ENCODE assay signal across 8 cellular contexts in genomic region chr9:134449180-134449916, GRCh38.
DNase-seq lines count a peak whose midpoint lies in the region; ATAC-seq and TF ChIP-seq lines count a peak whose summit lies in the region.

No MANE protein-coding gene starts in this region.

- no peak overlapping the region for H3K4me3 ChIP-seq in GM12864 (ENCODE audit: low read depth, low read length)
- no peak overlapping the region for H3K4me3 ChIP-seq in brain microvascular endothelial cell (ENCODE audit: low read depth, low read length)
- H3K4me3 ChIP-seq in iPS DF 6.9 (ENCODE audit: low read length), result no peak overlapping the region

- no peaks in the 10 kb centered on the region for H3K4me1 ChIP-seq in iPS DF 6.9 (ENCODE audit: control insufficient read depth, insufficient read depth, low read length)

- H3K27ac ChIP-seq in brain microvascular endothelial cell (no peak overlapping the region), iPS DF 6.9 (ENCODE audit: low read length) (no peak overlapping the region)

- H3K9me3 ChIP-seq in iPS DF 6.9 (ENCODE audit: control insufficient read depth, insufficient read depth, low read length), result no peaks in the 10 kb centered on the region

- in situ Hi-C loops in brain microvascular endothelial cell (cut with HindIII; ENCODE audit: low pct_ligation_motif_present, low sequenced_read_pairs), result loop anchor here (10.0 kb wide), 1 partner anchor 275 kb away; no protein-coding TSS in a partner anchor

- no peaks in the 10 kb centered on the region for H3K27me3 ChIP-seq in brain microvascular endothelial cell (replicated peaks)
- H3K27me3 ChIP-seq in iPS DF 6.9 (ENCODE audit: control insufficient read depth, insufficient read depth, low read length), result no peaks in the 10 kb centered on the region

- DNase-seq in GM12864 (ENCODE audit: low read depth), result peak; percentile 68
- DNase-seq in NCI-H187 treated with DMSO at 0.1 percent for 48 hours (lab: John Stamatoyannopoulos, UW), result peak; percentile 3
- peak; percentile 89 for DNase-seq in UCSD-AML1 (lab: John Stamatoyannopoulos, UW; ENCODE audit: unreplicated experiment)
- peak; percentile 92 for DNase-seq in brain microvascular endothelial cell
- DNase-seq in iPS DF 6.9 (ENCODE audit: low read depth, low spot score), result peak; percentile 90
- DNase-seq in stimulated activated CD4-positive, alpha-beta T cell treated with anti-CD3 and anti-CD28 coated beads, Interleukin-12 subunit alpha, Interleukin-12 subunit beta, amount 100 ng/mL, for 24 hours (ENCODE audit: low read depth in 2 of 2), result peak; percentile 74 to 75

- ATAC-seq in HG02678 (IDR thresholded peaks at IDR 0.05; ENCODE audit: unreplicated experiment) (peak; percentile 76), HG03139 (IDR thresholded peaks at IDR 0.05; ENCODE audit: unreplicated experiment) (no peak)

- no CpG with 5 or more reads among the region's 10 CpGs for WGBS in iPS DF 6.9 (ENCODE audit: insufficient coverage, insufficient read length)

- H3K36me3 ChIP-seq in brain microvascular endothelial cell (replicated peaks) (no peaks in the 10 kb centered on the region), iPS DF 6.9 (ENCODE audit: control insufficient read depth, insufficient read depth, low read length) (no peaks in the 10 kb centered on the region)

- TF ChIP-seq CTCF in GM12864 (IDR thresholded peaks at IDR 0.05; ENCODE audit: low read depth, low read length, missing control alignments) (peak; percentile 90), brain microvascular endothelial cell (IDR thresholded peaks at IDR 0.05; ENCODE audit: low read depth, low read length, missing control alignments) (peak; percentile 94)

Comparison
In these comparisons a context has a peak if more than half of its experiments do, and no peak if none do; other contexts are left out.
1. DNase-seq: peak in every context shown above with its lines; median percentile 92 in brain microvascular endothelial cell; 90 in iPS DF 6.9; 89 in UCSD-AML1; 74 in stimulated activated CD4-positive, alpha-beta T cell treated with anti-CD3 and anti-CD28 coated beads, Interleukin-12 subunit alpha, Interleukin-12 subunit beta, amount 100 ng/mL, for 24 hours; 68 in GM12864; 3 in NCI-H187 treated with DMSO at 0.1 percent for 48 hours.